26 cellular contexts compared by ENCODE assay signal in genomic region chr14:36405589-36406274, GRCh38.
"Had no signal": no experiment of that assay in that cellular context is flagged by ENCODE, and none has a peak within 500 bp of the region (broad histone marks: within the 10 kb centered on the region; RNA-seq: fewer than 3 reads in every experiment).

No MANE protein-coding gene starts in this region.

- H3K4me1 ChIP-seq: pancreas, psoas muscle, right lobe of liver, sigmoid colon, thyroid gland, tibial nerve, vagina had no signal

- H3K9ac ChIP-seq: neural progenitor cell had no signal

- H3K36me3 ChIP-seq: neural progenitor cell, pancreas, right lobe of liver, sigmoid colon, thoracic aorta, thyroid gland, tibial nerve, upper lobe of left lung, vagina had no signal

- H3K9me3 ChIP-seq: pancreas, psoas muscle, right lobe of liver, sigmoid colon, thoracic aorta, thyroid gland, upper lobe of left lung, vagina had no signal

- ATAC-seq: naive thymus-derived CD4-positive, alpha-beta T cell; natural killer cell; pancreas; psoas muscle; right cardiac atrium; right lobe of liver; stimulated activated effector memory CD8-positive, alpha-beta T cell treated with anti-CD3 and anti-CD28 coated beads, Interleukin-12 subunit alpha, Interleukin-12 subunit beta, amount 100 ng/mL, for 72 hours; stimulated activated naive CD8-positive, alpha-beta T cell treated with anti-CD3 and anti-CD28 coated beads, Interleukin-15, amount 100 ng/mL, for 72 hours; stimulated activated naive CD8-positive, alpha-beta T cell treated with anti-CD3 and anti-CD28 coated beads, Interleukin-15, Interleukin-2, amounts not matched to agents 100 U/mL and 50 U/mL, for 24 hours had no signal

- H3K4me3 Mint-ChIP-seq: naive thymus-derived CD4-positive, alpha-beta T cell; natural killer cell; nephron; neural progenitor cell; stimulated activated effector memory CD8-positive, alpha-beta T cell treated with anti-CD3 and anti-CD28 coated beads, Interleukin-12 subunit alpha, Interleukin-12 subunit beta, amount 100 ng/mL, for 72 hours; stimulated activated naive CD8-positive, alpha-beta T cell treated with anti-CD3 and anti-CD28 coated beads, Interleukin-15, amount 100 ng/mL, for 72 hours had no signal

- H3K9me3 Mint-ChIP-seq: stimulated activated effector memory CD8-positive, alpha-beta T cell treated with anti-CD3 and anti-CD28 coated beads, Interleukin-12 subunit alpha, Interleukin-12 subunit beta, amount 100 ng/mL, for 72 hours had no signal

- H3K27me3 ChIP-seq: pancreas, right lobe of liver, sigmoid colon, thyroid gland, tibial nerve, upper lobe of left lung, vagina had no signal

- H3K27ac ChIP-seq: neural progenitor cell, pancreas, psoas muscle, right lobe of liver, sigmoid colon, thoracic aorta, thyroid gland, tibial nerve, upper lobe of left lung, vagina had no signal

- H3K36me3 Mint-ChIP-seq: natural killer cell; neural progenitor cell; stimulated activated effector memory CD8-positive, alpha-beta T cell treated with anti-CD3 and anti-CD28 coated beads, Interleukin-12 subunit alpha, Interleukin-12 subunit beta, amount 100 ng/mL, for 72 hours had no signal

- H3K4me1 Mint-ChIP-seq: naive thymus-derived CD4-positive, alpha-beta T cell; natural killer cell; nephron; stimulated activated effector memory CD8-positive, alpha-beta T cell treated with anti-CD3 and anti-CD28 coated beads, Interleukin-12 subunit alpha, Interleukin-12 subunit beta, amount 100 ng/mL, for 72 hours; stimulated activated naive CD8-positive, alpha-beta T cell treated with anti-CD3 and anti-CD28 coated beads, Interleukin-15, amount 100 ng/mL, for 72 hours had no signal

- H3K4me2 ChIP-seq: neural progenitor cell had no signal

- H3K4me3 ChIP-seq: neural progenitor cell, pancreas, psoas muscle, right lobe of liver, sigmoid colon, thoracic aorta, thyroid gland, tibial nerve, upper lobe of left lung, vagina had no signal

- H3K27ac Mint-ChIP-seq: naive thymus-derived CD4-positive, alpha-beta T cell; natural killer cell; nephron; neural progenitor cell; progenitor cell of endocrine pancreas; stimulated activated effector memory CD8-positive, alpha-beta T cell treated with anti-CD3 and anti-CD28 coated beads, Interleukin-12 subunit alpha, Interleukin-12 subunit beta, amount 100 ng/mL, for 72 hours had no signal

- DNase-seq: naive thymus-derived CD4-positive, alpha-beta T cell; natural killer cell; occipital lobe; pancreas; psoas muscle; right cardiac atrium; right lobe of liver; sigmoid colon; small intestine; stimulated activated CD4-positive, alpha-beta T cell treated with anti-CD3 and anti-CD28 coated beads, Interleukin-15, amount 100 ng/mL, for 24 hours; stimulated activated CD4-positive, alpha-beta T cell treated with anti-CD3 and anti-CD28 coated beads, Interleukin-2, amount 100 ng/mL, for 24 hours; stimulated activated CD4-positive, alpha-beta T cell treated with anti-CD3 and anti-CD28 coated beads, Interleukin-2, amount 100 ng/mL, for 48 hours; stimulated activated CD4-positive, alpha-beta T cell treated with anti-CD3 and anti-CD28 coated beads, Interleukin-4, amount 100 ng/mL, for 24 hours; stimulated activated naive CD4-positive, alpha-beta T cell; stimulated activated naive CD8-positive, alpha-beta T cell treated with anti-CD3 and anti-CD28 coated beads, Interleukin-15, amount 100 ng/mL, for 72 hours; stimulated activated naive CD8-positive, alpha-beta T cell treated with anti-CD3 and anti-CD28 coated beads, Interleukin-15, Interleukin-2, amounts not matched to agents 100 U/mL and 50 U/mL, for 24 hours; thyroid gland; trophoblast cell; upper lobe of left lung had no signal

- H2AFZ ChIP-seq: neural progenitor cell had no signal
